In the genomic region with DNA sequence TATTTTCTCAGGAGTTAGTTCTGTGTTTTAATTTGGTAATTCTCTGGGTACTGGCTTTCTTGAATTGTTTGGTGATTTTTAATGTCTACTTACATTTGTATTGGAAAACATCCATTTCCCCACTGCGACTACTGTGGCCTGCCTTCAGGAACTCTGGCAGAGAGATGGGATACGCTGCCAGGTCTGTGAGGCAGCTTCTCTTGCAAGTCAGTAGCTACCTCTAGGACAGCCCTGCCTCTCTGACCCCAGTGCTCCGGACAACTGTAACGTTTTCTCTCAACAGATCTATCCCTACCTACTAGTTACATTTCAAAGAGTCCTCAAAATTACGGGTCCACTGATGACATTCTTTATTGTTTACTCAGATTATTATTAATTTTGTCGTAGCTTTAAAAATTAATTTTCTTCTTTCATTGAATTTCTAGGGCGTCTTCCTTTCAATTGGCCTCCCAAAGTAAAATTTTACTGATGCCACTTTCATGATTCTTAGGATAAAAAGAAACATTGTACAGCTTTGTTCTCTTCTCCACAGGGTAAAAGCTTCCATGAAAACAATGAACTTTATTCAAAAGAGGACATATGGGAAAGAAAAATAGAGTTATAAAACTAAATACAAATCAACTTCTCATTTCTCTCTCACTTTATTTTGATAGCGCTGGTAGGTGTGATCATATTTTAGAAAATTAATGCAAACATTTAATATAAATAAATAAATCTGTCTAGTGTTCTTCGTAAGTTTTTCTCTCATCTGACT, we compare ENCODE assay signal across 22 cellular contexts.
"Had no signal": no experiment of that assay in that cellular context is flagged by ENCODE, and none has a peak within 500 bp of the region (broad histone marks: within the 10 kb centered on the region; RNA-seq: fewer than 3 reads in every experiment).

No MANE protein-coding gene starts in this region.

- H3K27ac Mint-ChIP-seq: natural killer cell, progenitor cell of endocrine pancreas had no signal

- H3K9me3 ChIP-seq: colonic mucosa, heart left ventricle, ovary, stomach, suprapubic skin, tibial nerve had no signal

- ATAC-seq: foreskin keratinocyte, heart left ventricle, left lobe of liver, natural killer cell, right cardiac atrium had no signal

- H3K4me1 ChIP-seq: colonic mucosa, foreskin keratinocyte, heart left ventricle, stomach, suprapubic skin had no signal

- H3K27me3 ChIP-seq: colonic mucosa, foreskin keratinocyte, ovary, tibial nerve had no signal

- H3K4me3 Mint-ChIP-seq: endodermal cell, natural killer cell, neural crest cell had no signal

- H3K4me3 ChIP-seq: colonic mucosa, heart left ventricle, ovary, stomach, suprapubic skin, tibial nerve had no signal

- H3K36me3 ChIP-seq: colonic mucosa, heart left ventricle, ovary, stomach, suprapubic skin, tibial nerve had no signal

- DNase-seq: cerebellar nuclear complex; colonic mucosa; dermis blood vessel endothelial cell; effector CD4-positive, alpha-beta T cell; endodermal cell; erythroblast; foreskin keratinocyte; heart left ventricle; kidney glomerular epithelial cell; mammary epithelial cell; natural killer cell; ovary; right cardiac atrium; small intestine; stimulated activated CD4-positive, alpha-beta T cell treated with anti-CD3 and anti-CD28 coated beads, Interleukin-12 subunit alpha, Interleukin-12 subunit beta, amount 100 ng/mL, for 4 hours; stimulated activated naive CD4-positive, alpha-beta T cell; stomach had no signal

- H3K9me3 Mint-ChIP-seq: endodermal cell, natural killer cell, neural crest cell had no signal

- H3K36me3 Mint-ChIP-seq: natural killer cell had no signal

- H3K27ac ChIP-seq: colonic mucosa, foreskin keratinocyte, heart left ventricle, ovary, stomach, suprapubic skin had no signal
